In genomic region chr16:68166264-68166663, GRCh38 we compare ENCODE assay signal across 22 cellular contexts.
A peak's percentile ranks its signal among the peaks of the same experiment; 100 is the strongest.
DNase-seq lines count a peak whose midpoint lies in the region; ATAC-seq, FAIRE-seq and TF ChIP-seq lines count a peak whose summit lies in the region.
"Had no signal": no experiment of that assay in that cellular context is flagged by ENCODE, and none has a peak within 500 bp of the region (broad histone marks: within the 10 kb centered on the region; RNA-seq: fewer than 3 reads in every experiment).

No MANE protein-coding gene starts in this region.

- no peak for FAIRE-seq in HepG2 (lab: Jason Lieb, UNC)
- FAIRE-seq: GM12892 had no signal

- no peaks in the 10 kb centered on the region for H3K27me3 ChIP-seq in HepG2 (ENCODE audit: control insufficient read depth in 1 of 2, insufficient read depth in 2 of 2, low read length in 2 of 2)
- no peaks in the 10 kb centered on the region for H3K27me3 ChIP-seq in right lobe of liver
- H3K27me3 ChIP-seq in Karpas-422 (ENCODE audit: low read length): no peaks in the 10 kb centered on the region
- H3K27me3 ChIP-seq: BLaER1, Peyer's patch, SJCRH30 had no signal

- POLR2A ChIA-PET in HepG2 (lab: Yijun Ruan, JAX): no interaction called here
- POLR2A ChIA-PET in activated CD4-positive, alpha-beta T cell treated with anti-CD3 and anti-CD28 coated beads for 36 hours (lab: Charles Lee): no interaction called here

- ATAC-seq in HepG2: no peak
- ATAC-seq in right lobe of liver: no peak
- ATAC-seq in activated CD4-positive, alpha-beta T cell treated with anti-CD3 and anti-CD28 coated beads for 36 hours: no peak

- H3K9ac ChIP-seq in HepG2 (ENCODE audit: insufficient read depth, low read depth, low read length): no peak overlapping the region
- H3K9ac ChIP-seq in Karpas-422 (ENCODE audit: low read length): no peak overlapping the region
- H3K9ac ChIP-seq: BLaER1, GM23248 had no signal

- no TSS peak for BruUV-seq in HepG2 (replicated peaks; lab: Mats Ljungman, UMichigan)

- no peaks in the 10 kb centered on the region for H3K9me3 Mint-ChIP-seq in activated CD4-positive, alpha-beta T cell treated with anti-CD3 and anti-CD28 coated beads for 36 hours (ENCODE audit: low read depth)
- H3K9me3 Mint-ChIP-seq: CD4-positive, alpha-beta memory T cell; HFFc6 had no signal

- H3K4me2 ChIP-seq in HepG2 (ENCODE audit: low read depth, low read length) (no peak overlapping the region), Karpas-422 (ENCODE audit: low read depth, low read length, poor library complexity, severe bottlenecking) (peak overlapping the region; percentile 38)
- H3K4me2 ChIP-seq: BLaER1 had no signal

- H3K27ac ChIP-seq in HepG2 (ENCODE audit: extremely low read length, insufficient read depth, low read length): no peak overlapping the region
- no peak overlapping the region for H3K27ac ChIP-seq in right lobe of liver
- peak overlapping the region; percentile 82 for H3K27ac ChIP-seq in Karpas-422 (ENCODE audit: low read length)
- H3K27ac ChIP-seq: BLaER1, GM23248, Peyer's patch, SJCRH30 had no signal

- no peaks in the 10 kb centered on the region for H3K9me2 ChIP-seq in Karpas-422 (replicated peaks; ENCODE audit: insufficient read depth, low read length)

- no peak for TF ChIP-seq EP300 in HepG2 (IDR thresholded peaks at IDR 0.05; ENCODE audit: low read depth in 2 of 2, low read length in 2 of 2)
- TF ChIP-seq EP300 in HepG2 (CRISPR knock-in tag; IDR thresholded peaks at IDR 0.05; ENCODE audit: borderline replicate concordance): no peak

- intact Hi-C loops in HepG2 (cut with micrococcal nuclease; ENCODE audit: unreplicated experiment): no loop called here
- intact Hi-C loops in right lobe of liver (cut with DNase I): no loop called here
- intact Hi-C loops in activated CD4-positive, alpha-beta T cell treated with anti-CD3 and anti-CD28 coated beads for 36 hours (cut with DNase I, micrococcal nuclease): no loop called here

- TF ChIP-seq POLR2A in HepG2 (IDR thresholded peaks at IDR 0.05; ENCODE audit: insufficient read depth in 1 of 2, low read depth in 2 of 2, low read length in 2 of 2) (no peak), right lobe of liver (IDR thresholded peaks at IDR 0.05) (no peak)

- H3K79me2 ChIP-seq in HepG2 (ENCODE audit: insufficient read depth, low read length) (no peaks in the 10 kb centered on the region), Karpas-422 (ENCODE audit: low read length) (peaks cover 9% of the 10 kb centered on the region)

- no peak overlapping the region for H3K27ac Mint-ChIP-seq in activated CD4-positive, alpha-beta T cell treated with anti-CD3 and anti-CD28 coated beads for 36 hours
- H3K27ac Mint-ChIP-seq: H9, HFFc6 had no signal

- H3K27me3 Mint-ChIP-seq in activated CD4-positive, alpha-beta T cell treated with anti-CD3 and anti-CD28 coated beads for 36 hours: no peaks in the 10 kb centered on the region
- H3K27me3 Mint-ChIP-seq: CD4-positive, alpha-beta memory T cell had no signal

- WGBS in HepG2 (ENCODE audit: low lambda C conversion rate): 96% methylated on average over 3 of the region's 3 CpGs
- 88% methylated on average over 2 of the region's 3 CpGs for WGBS in right lobe of liver (ENCODE audit: insufficient coverage, low coverage, low lambda C conversion rate, missing lambda C conversion rate)

- in situ Hi-C loops in HepG2 (cut with HindIII; ENCODE audit: extremely low pct_ligation_motif_present, low pct_unique_long_range_greater_than_20kb): no loop called here

- no peaks in the 10 kb centered on the region for H3K4me1 Mint-ChIP-seq in activated CD4-positive, alpha-beta T cell treated with anti-CD3 and anti-CD28 coated beads for 36 hours
- H3K4me1 Mint-ChIP-seq: H9 had no signal

- no peak for DNase-seq in HepG2 (ENCODE audit: low spot score)
- DNase-seq in right lobe of liver: no peak
- DNase-seq in Karpas-422: peak; percentile 66
- DNase-seq in myocyte (ENCODE audit: low read depth): peak; percentile 8
- DNase-seq in T1000 (lab: John Stamatoyannopoulos, UW): no peak
- DNase-seq in ecto neural progenitor cell (ENCODE audit: low spot score): no peak
- DNase-seq in activated CD4-positive, alpha-beta T cell treated with anti-CD3 and anti-CD28 coated beads for 36 hours: no peak
- DNase-seq: CD4-positive, alpha-beta memory T cell; GM23248; H9; HFFc6; KBM-7; NCI-H1694; NCI-H2081; NCI-H2171; NCI-H345; NCI-H524; NCI-H774; Peyer's patch; SJCRH30 had no signal

- no peak overlapping the region for H2AFZ ChIP-seq in HepG2 (ENCODE audit: low read length)
- H2AFZ ChIP-seq in Karpas-422 (ENCODE audit: low read length): no peak overlapping the region
- H2AFZ ChIP-seq: GM23248 had no signal

- CTCF ChIA-PET in HepG2 (lab: Yijun Ruan, JAX; ENCODE audit: low intra/inter-chr PET ratio, low total read pairs): no interaction called here
- CTCF ChIA-PET in activated CD4-positive, alpha-beta T cell treated with anti-CD3 and anti-CD28 coated beads for 36 hours (lab: Charles Lee): interaction anchor here (0.6 to 1.5 kb wide), 6 partner anchors 12 to 599 kb away, joined by 3 to 4 read pairs (median 4); no protein-coding TSS in a partner anchor

- H4K20me1 ChIP-seq in HepG2 (ENCODE audit: insufficient read depth, low read length) (no peaks in the 10 kb centered on the region), Karpas-422 (ENCODE audit: insufficient read depth, low read depth, low read length) (no peaks in the 10 kb centered on the region)

- H3K4me3 Mint-ChIP-seq in activated CD4-positive, alpha-beta T cell treated with anti-CD3 and anti-CD28 coated beads for 36 hours: no peak overlapping the region
- H3K4me3 Mint-ChIP-seq: CD4-positive, alpha-beta memory T cell; H9; HFFc6 had no signal

- H3K36me3 ChIP-seq in HepG2 (replicated peaks in 1 of 2; ENCODE audit: control insufficient read depth in 1 of 2, insufficient read depth in 2 of 2, low read length in 2 of 2): peaks cover 23 to 47% of the 10 kb centered on the region in 2 experiments
- H3K36me3 ChIP-seq in right lobe of liver: peaks cover 0 to 26% (median 5%) of the 10 kb centered on the region in 4 donors
- H3K36me3 ChIP-seq in Karpas-422 (ENCODE audit: insufficient read depth, low read length): peaks cover 22% of the 10 kb centered on the region

- peaks cover 27% of the 10 kb centered on the region for H3K36me3 Mint-ChIP-seq in activated CD4-positive, alpha-beta T cell treated with anti-CD3 and anti-CD28 coated beads for 36 hours (ENCODE audit: low read depth)

- H3K9me3 ChIP-seq in HepG2 (ENCODE audit: low read length): no peaks in the 10 kb centered on the region
- H3K9me3 ChIP-seq in right lobe of liver: no peaks in the 10 kb centered on the region
- no peaks in the 10 kb centered on the region for H3K9me3 ChIP-seq in Karpas-422 (ENCODE audit: low read length)
- H3K9me3 ChIP-seq: Peyer's patch, SJCRH30 had no signal

- H3K4me3 ChIP-seq in HepG2 (replicated peaks in 1 of 3; ENCODE audit: insufficient read depth in 1 of 3, low read depth in 2 of 3, low read length in 3 of 3) (no peak overlapping the region), right lobe of liver (no peak overlapping the region), Karpas-422 (ENCODE audit: low read length) (no peak overlapping the region)
- H3K4me3 ChIP-seq: BLaER1, GM23248, Peyer's patch, SJCRH30 had no signal

- TF ChIP-seq RAD21 in HepG2 (CRISPR knock-in tag; IDR thresholded peaks at IDR 0.05): no peak

- no peaks in the 10 kb centered on the region for H3K4me1 ChIP-seq in HepG2 (ENCODE audit: insufficient read depth, low read length)
- no peaks in the 10 kb centered on the region for H3K4me1 ChIP-seq in right lobe of liver
- H3K4me1 ChIP-seq in Karpas-422 (ENCODE audit: low read length): peaks cover 22% of the 10 kb centered on the region
- H3K4me1 ChIP-seq: BLaER1, Peyer's patch, SJCRH30 had no signal

- TF ChIP-seq CTCF in HepG2 (CRISPR knock-in tag; IDR thresholded peaks at IDR 0.05): no peak
- TF ChIP-seq CTCF in right lobe of liver (IDR thresholded peaks at IDR 0.05): no peak

TF ChIP-seq in HepG2, 621 proteins besides CTCF, POLR2A, EP300 and RAD21:
- TF ChIP-seq ZNF414 (CRISPR knock-in tag; IDR thresholded peaks at IDR 0.05) (no peak), RBM22 (optimal IDR thresholded peaks at IDR 0.05; ENCODE audit: low read length) (peak; percentile 77)

Comparison
In these comparisons a context has a peak if more than half of its experiments do, and no peak if none do; other contexts are left out.
1. DNase-seq: peak in Karpas-422 (single experiment) and myocyte (single experiment); none in HepG2 (single experiment), right lobe of liver (0 of 3), T1000 (single experiment), ecto neural progenitor cell (single experiment) and activated CD4-positive, alpha-beta T cell treated with anti-CD3 and anti-CD28 coated beads for 36 hours (single experiment).